Comparison of ENCODE assay signal across 1 cellular context in the genomic region with DNA sequence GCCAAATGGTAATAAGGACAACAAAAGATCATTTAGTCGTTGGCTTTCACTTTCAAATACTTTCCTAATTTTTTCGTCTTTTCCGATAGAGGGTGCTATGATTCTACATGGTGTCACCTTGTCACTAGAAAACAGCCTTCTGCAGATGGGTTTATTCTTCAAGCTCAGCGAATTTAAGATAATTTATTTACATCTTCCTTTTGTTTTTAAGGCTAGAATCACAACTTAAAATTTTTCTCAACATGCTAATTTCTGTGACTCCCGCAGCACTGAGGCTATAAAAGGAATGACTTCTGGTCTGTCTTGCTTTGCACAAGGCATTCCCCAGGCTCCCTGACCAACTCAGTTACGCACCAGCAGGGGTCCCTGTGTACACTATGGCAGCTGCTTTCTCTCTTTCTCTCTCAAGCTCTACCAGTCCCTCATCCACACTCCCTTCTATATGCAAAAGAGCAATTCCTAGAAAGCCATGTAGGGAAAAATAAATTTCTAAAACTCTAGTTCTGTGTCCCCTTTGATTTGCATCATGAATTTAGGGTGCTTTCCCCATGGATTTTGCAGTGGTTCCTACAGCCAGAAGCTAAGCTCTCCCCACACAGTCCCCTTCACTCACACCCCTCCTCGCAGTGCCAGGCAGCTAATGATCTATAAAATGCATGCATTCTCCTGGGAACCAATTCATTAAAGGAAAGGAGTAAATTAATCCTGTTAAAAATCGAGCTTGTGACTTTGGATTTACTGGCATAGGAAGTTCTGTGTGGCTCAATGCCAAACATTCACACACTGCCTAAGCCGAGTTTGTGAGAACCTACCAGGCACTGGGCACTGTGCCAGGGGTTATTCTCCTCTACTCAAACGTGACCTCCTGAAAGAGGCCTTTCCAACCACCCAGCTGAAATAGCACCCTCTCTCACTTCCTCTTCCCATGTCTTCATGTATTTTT.
A peak's percentile ranks its signal among the peaks of the same experiment; 100 is the strongest.
TF ChIP-seq lines count a peak whose summit lies in the region.

No MANE protein-coding gene starts in this region.

TF ChIP-seq in HepG2, 621 proteins besides CTCF, POLR2A, EP300 and RAD21 (continued from another document and continues in another):
- TF ChIP-seq, protein P1, sequence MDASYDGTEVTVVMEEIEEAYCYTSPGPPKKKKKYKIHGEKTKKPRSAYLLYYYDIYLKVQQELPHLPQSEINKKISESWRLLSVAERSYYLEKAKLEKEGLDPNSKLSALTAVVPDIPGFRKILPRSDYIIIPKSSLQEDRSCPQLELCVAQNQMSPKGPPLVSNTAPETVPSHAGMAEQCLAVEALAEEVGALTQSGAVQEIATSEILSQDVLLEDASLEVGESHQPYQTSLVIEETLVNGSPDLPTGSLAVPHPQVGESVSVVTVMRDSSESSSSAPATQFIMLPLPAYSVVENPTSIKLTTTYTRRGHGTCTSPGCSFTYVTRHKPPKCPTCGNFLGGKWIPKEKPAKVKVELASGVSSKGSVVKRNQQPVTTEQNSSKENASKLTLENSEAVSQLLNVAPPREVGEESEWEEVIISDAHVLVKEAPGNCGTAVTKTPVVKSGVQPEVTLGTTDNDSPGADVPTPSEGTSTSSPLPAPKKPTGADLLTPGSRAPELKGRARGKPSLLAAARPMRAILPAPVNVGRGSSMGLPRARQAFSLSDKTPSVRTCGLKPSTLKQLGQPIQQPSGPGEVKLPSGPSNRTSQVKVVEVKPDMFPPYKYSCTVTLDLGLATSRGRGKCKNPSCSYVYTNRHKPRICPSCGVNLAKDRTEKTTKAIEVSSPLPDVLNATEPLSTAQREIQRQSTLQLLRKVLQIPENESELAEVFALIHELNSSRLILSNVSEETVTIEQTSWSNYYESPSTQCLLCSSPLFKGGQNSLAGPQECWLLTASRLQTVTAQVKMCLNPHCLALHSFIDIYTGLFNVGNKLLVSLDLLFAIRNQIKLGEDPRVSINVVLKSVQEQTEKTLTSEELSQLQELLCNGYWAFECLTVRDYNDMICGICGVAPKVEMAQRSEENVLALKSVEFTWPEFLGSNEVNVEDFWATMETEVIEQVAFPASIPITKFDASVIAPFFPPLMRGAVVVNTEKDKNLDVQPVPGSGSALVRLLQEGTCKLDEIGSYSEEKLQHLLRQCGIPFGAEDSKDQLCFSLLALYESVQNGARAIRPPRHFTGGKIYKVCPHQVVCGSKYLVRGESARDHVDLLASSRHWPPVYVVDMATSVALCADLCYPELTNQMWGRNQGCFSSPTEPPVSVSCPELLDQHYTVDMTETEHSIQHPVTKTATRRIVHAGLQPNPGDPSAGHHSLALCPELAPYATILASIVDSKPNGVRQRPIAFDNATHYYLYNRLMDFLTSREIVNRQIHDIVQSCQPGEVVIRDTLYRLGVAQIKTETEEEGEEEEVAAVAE (CRISPR knock-in tag; IDR thresholded peaks at IDR 0.05; ENCODE audit: borderline replicate concordance): peak; percentile 39; the same call in 1 of the 2 replicates
- TF ChIP-seq IRF2 (CRISPR knock-in tag; IDR thresholded peaks at IDR 0.05): peak; percentile 70
- TF ChIP-seq ZNF773 (CRISPR knock-in tag; IDR thresholded peaks at IDR 0.05; ENCODE audit: borderline replicate concordance): no peak
- no peak for TF ChIP-seq NPAS2 (CRISPR knock-in tag; IDR thresholded peaks at IDR 0.05; ENCODE audit: borderline replicate concordance)
- TF ChIP-seq, protein P2, sequence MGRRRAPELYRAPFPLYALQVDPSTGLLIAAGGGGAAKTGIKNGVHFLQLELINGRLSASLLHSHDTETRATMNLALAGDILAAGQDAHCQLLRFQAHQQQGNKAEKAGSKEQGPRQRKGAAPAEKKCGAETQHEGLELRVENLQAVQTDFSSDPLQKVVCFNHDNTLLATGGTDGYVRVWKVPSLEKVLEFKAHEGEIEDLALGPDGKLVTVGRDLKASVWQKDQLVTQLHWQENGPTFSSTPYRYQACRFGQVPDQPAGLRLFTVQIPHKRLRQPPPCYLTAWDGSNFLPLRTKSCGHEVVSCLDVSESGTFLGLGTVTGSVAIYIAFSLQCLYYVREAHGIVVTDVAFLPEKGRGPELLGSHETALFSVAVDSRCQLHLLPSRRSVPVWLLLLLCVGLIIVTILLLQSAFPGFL (CRISPR knock-in tag; IDR thresholded peaks at IDR 0.05): no peak
- TF ChIP-seq FOXJ3 (CRISPR knock-in tag; IDR thresholded peaks at IDR 0.05; ENCODE audit: borderline replicate concordance): peak; percentile 58; the same call in 1 of the 2 replicates
- TF ChIP-seq RXRA (CRISPR knock-in tag; IDR thresholded peaks at IDR 0.05): no peak; the same call in 1 of the 2 replicates
- no peak for TF ChIP-seq MYC (CRISPR knock-in tag; IDR thresholded peaks at IDR 0.05; ENCODE audit: borderline replicate concordance)
- TF ChIP-seq NR2F2 (IDR thresholded peaks at IDR 0.05; ENCODE audit: borderline replicate concordance, low read depth): 0 out of 2 replicates have a peak, but pooled peaks have one; percentile 14
- TF ChIP-seq NAIF1 (CRISPR knock-in tag; IDR thresholded peaks at IDR 0.05; ENCODE audit: borderline replicate concordance): no peak
- TF ChIP-seq CREB1 (IDR thresholded peaks at IDR 0.05): no peak
- peak; percentile 46; the same call in 1 of the 2 replicates for TF ChIP-seq CREB1 (CRISPR knock-in tag; IDR thresholded peaks at IDR 0.05)
- TF ChIP-seq FIP1L1 (IDR thresholded peaks at IDR 0.05; ENCODE audit: borderline replicate concordance, insufficient read depth, low read depth, low read length): no peak
- TF ChIP-seq, protein P3, sequence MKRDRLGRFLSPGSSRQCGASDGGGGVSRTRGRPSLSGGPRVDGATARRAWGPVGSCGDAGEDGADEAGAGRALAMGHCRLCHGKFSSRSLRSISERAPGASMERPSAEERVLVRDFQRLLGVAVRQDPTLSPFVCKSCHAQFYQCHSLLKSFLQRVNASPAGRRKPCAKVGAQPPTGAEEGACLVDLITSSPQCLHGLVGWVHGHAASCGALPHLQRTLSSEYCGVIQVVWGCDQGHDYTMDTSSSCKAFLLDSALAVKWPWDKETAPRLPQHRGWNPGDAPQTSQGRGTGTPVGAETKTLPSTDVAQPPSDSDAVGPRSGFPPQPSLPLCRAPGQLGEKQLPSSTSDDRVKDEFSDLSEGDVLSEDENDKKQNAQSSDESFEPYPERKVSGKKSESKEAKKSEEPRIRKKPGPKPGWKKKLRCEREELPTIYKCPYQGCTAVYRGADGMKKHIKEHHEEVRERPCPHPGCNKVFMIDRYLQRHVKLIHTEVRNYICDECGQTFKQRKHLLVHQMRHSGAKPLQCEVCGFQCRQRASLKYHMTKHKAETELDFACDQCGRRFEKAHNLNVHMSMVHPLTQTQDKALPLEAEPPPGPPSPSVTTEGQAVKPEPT (CRISPR knock-in tag; IDR thresholded peaks at IDR 0.05; ENCODE audit: low read depth): no peak
- no peak for TF ChIP-seq MTF2 (CRISPR knock-in tag; IDR thresholded peaks at IDR 0.05; ENCODE audit: borderline replicate concordance)
- peak; percentile 8; the same call in 1 of the 2 replicates for TF ChIP-seq NCOA2 (CRISPR knock-in tag; IDR thresholded peaks at IDR 0.05)
- TF ChIP-seq, protein P4, sequence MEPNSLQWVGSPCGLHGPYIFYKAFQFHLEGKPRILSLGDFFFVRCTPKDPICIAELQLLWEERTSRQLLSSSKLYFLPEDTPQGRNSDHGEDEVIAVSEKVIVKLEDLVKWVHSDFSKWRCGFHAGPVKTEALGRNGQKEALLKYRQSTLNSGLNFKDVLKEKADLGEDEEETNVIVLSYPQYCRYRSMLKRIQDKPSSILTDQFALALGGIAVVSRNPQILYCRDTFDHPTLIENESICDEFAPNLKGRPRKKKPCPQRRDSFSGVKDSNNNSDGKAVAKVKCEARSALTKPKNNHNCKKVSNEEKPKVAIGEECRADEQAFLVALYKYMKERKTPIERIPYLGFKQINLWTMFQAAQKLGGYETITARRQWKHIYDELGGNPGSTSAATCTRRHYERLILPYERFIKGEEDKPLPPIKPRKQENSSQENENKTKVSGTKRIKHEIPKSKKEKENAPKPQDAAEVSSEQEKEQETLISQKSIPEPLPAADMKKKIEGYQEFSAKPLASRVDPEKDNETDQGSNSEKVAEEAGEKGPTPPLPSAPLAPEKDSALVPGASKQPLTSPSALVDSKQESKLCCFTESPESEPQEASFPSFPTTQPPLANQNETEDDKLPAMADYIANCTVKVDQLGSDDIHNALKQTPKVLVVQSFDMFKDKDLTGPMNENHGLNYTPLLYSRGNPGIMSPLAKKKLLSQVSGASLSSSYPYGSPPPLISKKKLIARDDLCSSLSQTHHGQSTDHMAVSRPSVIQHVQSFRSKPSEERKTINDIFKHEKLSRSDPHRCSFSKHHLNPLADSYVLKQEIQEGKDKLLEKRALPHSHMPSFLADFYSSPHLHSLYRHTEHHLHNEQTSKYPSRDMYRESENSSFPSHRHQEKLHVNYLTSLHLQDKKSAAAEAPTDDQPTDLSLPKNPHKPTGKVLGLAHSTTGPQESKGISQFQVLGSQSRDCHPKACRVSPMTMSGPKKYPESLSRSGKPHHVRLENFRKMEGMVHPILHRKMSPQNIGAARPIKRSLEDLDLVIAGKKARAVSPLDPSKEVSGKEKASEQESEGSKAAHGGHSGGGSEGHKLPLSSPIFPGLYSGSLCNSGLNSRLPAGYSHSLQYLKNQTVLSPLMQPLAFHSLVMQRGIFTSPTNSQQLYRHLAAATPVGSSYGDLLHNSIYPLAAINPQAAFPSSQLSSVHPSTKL (CRISPR knock-in tag; IDR thresholded peaks at IDR 0.05): peak; percentile 58
- TF ChIP-seq RBFOX2 (IDR thresholded peaks at IDR 0.05; ENCODE audit: low read depth, low read length): no peak
- TF ChIP-seq ZNF530 (CRISPR knock-in tag; IDR thresholded peaks at IDR 0.05; ENCODE audit: low read depth): no peak
- TF ChIP-seq KMT2B (CRISPR knock-in tag; IDR thresholded peaks at IDR 0.05): peak; percentile 48
- TF ChIP-seq, protein P5, sequence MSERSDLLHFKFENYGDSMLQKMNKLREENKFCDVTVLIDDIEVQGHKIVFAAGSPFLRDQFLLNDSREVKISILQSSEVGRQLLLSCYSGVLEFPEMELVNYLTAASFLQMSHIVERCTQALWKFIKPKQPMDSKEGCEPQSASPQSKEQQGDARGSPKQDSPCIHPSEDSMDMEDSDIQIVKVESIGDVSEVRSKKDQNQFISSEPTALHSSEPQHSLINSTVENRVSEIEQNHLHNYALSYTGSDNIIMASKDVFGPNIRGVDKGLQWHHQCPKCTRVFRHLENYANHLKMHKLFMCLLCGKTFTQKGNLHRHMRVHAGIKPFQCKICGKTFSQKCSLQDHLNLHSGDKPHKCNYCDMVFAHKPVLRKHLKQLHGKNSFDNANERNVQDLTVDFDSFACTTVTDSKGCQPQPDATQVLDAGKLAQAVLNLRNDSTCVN (CRISPR knock-in tag; IDR thresholded peaks at IDR 0.05; ENCODE audit: borderline replicate concordance): no peak
- TF ChIP-seq, protein P6, sequence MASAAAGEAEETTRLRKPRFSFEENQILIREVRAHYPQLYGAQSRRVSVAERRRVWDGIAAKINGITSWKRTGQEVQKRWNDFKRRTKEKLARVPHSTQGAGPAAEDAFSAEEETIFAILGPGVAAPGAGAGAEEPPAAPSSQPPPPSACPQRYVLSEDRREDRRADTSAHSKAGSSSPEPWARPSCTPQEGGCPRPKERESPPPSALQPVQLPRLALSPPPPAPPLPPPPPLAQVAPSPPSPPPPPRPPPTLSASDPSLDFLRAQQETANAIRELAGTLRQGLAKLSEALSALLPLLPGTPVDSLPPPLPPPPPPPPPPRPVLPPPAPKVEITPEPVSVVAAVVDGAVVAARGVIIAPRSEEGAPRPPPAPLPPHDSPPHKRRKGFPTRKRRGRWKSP (CRISPR knock-in tag; IDR thresholded peaks at IDR 0.05): 0 out of 2 replicates have a peak, but pooled peaks have one; percentile 54
- peak; percentile 83 for TF ChIP-seq SRF (IDR thresholded peaks at IDR 0.05; ENCODE audit: low read depth, low read length)
- TF ChIP-seq KDM6A (CRISPR knock-in tag; IDR thresholded peaks at IDR 0.05; ENCODE audit: low read depth): no peak
- peak; percentile 72 for TF ChIP-seq ZNF205 (CRISPR knock-in tag; IDR thresholded peaks at IDR 0.05)
- TF ChIP-seq, protein P7, sequence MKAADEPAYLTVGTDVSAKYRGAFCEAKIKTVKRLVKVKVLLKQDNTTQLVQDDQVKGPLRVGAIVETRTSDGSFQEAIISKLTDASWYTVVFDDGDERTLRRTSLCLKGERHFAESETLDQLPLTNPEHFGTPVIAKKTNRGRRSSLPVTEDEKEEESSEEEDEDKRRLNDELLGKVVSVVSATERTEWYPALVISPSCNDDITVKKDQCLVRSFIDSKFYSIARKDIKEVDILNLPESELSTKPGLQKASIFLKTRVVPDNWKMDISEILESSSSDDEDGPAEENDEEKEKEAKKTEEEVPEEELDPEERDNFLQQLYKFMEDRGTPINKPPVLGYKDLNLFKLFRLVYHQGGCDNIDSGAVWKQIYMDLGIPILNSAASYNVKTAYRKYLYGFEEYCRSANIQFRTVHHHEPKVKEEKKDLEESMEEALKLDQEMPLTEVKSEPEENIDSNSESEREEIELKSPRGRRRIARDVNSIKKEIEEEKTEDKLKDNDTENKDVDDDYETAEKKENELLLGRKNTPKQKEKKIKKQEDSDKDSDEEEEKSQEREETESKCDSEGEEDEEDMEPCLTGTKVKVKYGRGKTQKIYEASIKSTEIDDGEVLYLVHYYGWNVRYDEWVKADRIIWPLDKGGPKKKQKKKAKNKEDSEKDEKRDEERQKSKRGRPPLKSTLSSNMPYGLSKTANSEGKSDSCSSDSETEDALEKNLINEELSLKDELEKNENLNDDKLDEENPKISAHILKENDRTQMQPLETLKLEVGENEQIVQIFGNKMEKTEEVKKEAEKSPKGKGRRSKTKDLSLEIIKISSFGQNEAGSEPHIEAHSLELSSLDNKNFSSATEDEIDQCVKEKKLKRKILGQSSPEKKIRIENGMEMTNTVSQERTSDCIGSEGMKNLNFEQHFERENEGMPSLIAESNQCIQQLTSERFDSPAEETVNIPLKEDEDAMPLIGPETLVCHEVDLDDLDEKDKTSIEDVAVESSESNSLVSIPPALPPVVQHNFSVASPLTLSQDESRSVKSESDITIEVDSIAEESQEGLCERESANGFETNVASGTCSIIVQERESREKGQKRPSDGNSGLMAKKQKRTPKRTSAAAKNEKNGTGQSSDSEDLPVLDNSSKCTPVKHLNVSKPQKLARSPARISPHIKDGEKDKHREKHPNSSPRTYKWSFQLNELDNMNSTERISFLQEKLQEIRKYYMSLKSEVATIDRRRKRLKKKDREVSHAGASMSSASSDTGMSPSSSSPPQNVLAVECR (CRISPR knock-in tag; IDR thresholded peaks at IDR 0.05; ENCODE audit: borderline replicate concordance): peak; percentile 17; the same call in 1 of the 2 replicates
- TF ChIP-seq SMYD3 (CRISPR knock-in tag; IDR thresholded peaks at IDR 0.05): no peak
- no peak for TF ChIP-seq GATA4 (IDR thresholded peaks at IDR 0.05; ENCODE audit: borderline replicate concordance, low read depth)
- no peak for TF ChIP-seq ZFAT (CRISPR knock-in tag; conservative IDR thresholded peaks at IDR 0.05)
- TF ChIP-seq ZNF672 (CRISPR knock-in tag; IDR thresholded peaks at IDR 0.05): no peak
- TF ChIP-seq ZKSCAN5 (CRISPR knock-in tag; IDR thresholded peaks at IDR 0.05): no peak; the same call in 1 of the 2 replicates
- TF ChIP-seq, protein P8, sequence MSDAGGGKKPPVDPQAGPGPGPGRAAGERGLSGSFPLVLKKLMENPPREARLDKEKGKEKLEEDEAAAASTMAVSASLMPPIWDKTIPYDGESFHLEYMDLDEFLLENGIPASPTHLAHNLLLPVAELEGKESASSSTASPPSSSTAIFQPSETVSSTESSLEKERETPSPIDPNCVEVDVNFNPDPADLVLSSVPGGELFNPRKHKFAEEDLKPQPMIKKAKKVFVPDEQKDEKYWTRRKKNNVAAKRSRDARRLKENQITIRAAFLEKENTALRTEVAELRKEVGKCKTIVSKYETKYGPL (CRISPR knock-in tag; IDR thresholded peaks at IDR 0.05): no peak
